Comparison of ENCODE assay signal across 8 cellular contexts in genomic region chr18:31942301-31942998, GRCh38. TPM values are rescaled to one million over a fixed set of nuclear protein-coding genes. Genes with fewer than 3 reads are reported as not detected.
DNase-seq lines count a peak whose midpoint lies in the region; ATAC-seq, FAIRE-seq and TF ChIP-seq lines count a peak whose summit lies in the region.

No MANE protein-coding gene starts in this region.

- H3K27ac Mint-ChIP-seq in activated naive CD8-positive, alpha-beta T cell treated with anti-CD3 and anti-CD28 coated beads for 36 hours = peak overlapping the region; percentile 99
- peak overlapping the region; percentile 100 for H3K27ac Mint-ChIP-seq in progenitor cell of endocrine pancreas

- DNase-seq in AG08395 (ENCODE audit: low spot score) (peak; percentile 39), NCI-H69 (lab: John Stamatoyannopoulos, UW) (peak; percentile 81), left ventricle myocardium inferior (no peak), progenitor cell of endocrine pancreas (ENCODE audit: low spot score, unreplicated experiment) (peak; percentile 14), RCC 7860 (ENCODE audit: low spot score) (no peak)
- DNase-seq in activated naive CD8-positive, alpha-beta T cell treated with anti-CD3 and anti-CD28 coated beads for 36 hours = peak; percentile 48

- H3K4me1 ChIP-seq in left ventricle myocardium inferior = peaks cover 54% of the 10 kb centered on the region

- intact Hi-C loops in left ventricle myocardium inferior (cut with micrococcal nuclease) = no loop called here

- peaks cover 30% of the 10 kb centered on the region for H3K4me1 Mint-ChIP-seq in activated naive CD8-positive, alpha-beta T cell treated with anti-CD3 and anti-CD28 coated beads for 36 hours
- H3K4me1 Mint-ChIP-seq in progenitor cell of endocrine pancreas (ENCODE audit: low read depth) = peaks cover 23% of the 10 kb centered on the region

- FAIRE-seq in RCC 7860 (lab: Jason Lieb, UNC) = no peak

- no peak for TF ChIP-seq CTCF in left ventricle myocardium inferior (IDR thresholded peaks at IDR 0.05; ENCODE audit: borderline replicate concordance)
- TF ChIP-seq CTCF in progenitor cell of endocrine pancreas (IDR thresholded peaks at IDR 0.05; ENCODE audit: unreplicated experiment) = no peak

- H3K9me3 Mint-ChIP-seq in activated naive CD8-positive, alpha-beta T cell treated with anti-CD3 and anti-CD28 coated beads for 36 hours = no peaks in the 10 kb centered on the region
- no peaks in the 10 kb centered on the region for H3K9me3 Mint-ChIP-seq in progenitor cell of endocrine pancreas (ENCODE audit: low read depth)

- peak overlapping the region; percentile 100 for H3K4me3 Mint-ChIP-seq in activated naive CD8-positive, alpha-beta T cell treated with anti-CD3 and anti-CD28 coated beads for 36 hours
- H3K4me3 Mint-ChIP-seq in progenitor cell of endocrine pancreas (ENCODE audit: low read depth) = peak overlapping the region; percentile 100

- H3K36me3 Mint-ChIP-seq in activated naive CD8-positive, alpha-beta T cell treated with anti-CD3 and anti-CD28 coated beads for 36 hours = peaks cover 9% of the 10 kb centered on the region
- H3K36me3 Mint-ChIP-seq in progenitor cell of endocrine pancreas (ENCODE audit: insufficient read depth) = no peaks in the 10 kb centered on the region

- no peaks in the 10 kb centered on the region for H3K27me3 ChIP-seq in left ventricle myocardium inferior (ENCODE audit: low read depth)

- ATAC-seq in GM18511 (IDR thresholded peaks at IDR 0.05; ENCODE audit: unreplicated experiment) = peak; percentile 42
- ATAC-seq in HG02970 (IDR thresholded peaks at IDR 0.05; ENCODE audit: low FRiP score, unreplicated experiment) = peak; percentile 36

- no peaks in the 10 kb centered on the region for H3K36me3 ChIP-seq in left ventricle myocardium inferior

- no peaks in the 10 kb centered on the region for H3K27me3 Mint-ChIP-seq in activated naive CD8-positive, alpha-beta T cell treated with anti-CD3 and anti-CD28 coated beads for 36 hours
- no peaks in the 10 kb centered on the region for H3K27me3 Mint-ChIP-seq in progenitor cell of endocrine pancreas

- peak overlapping the region; percentile 96 for H3K27ac ChIP-seq in left ventricle myocardium inferior (replicated peaks)

- H3K9me3 ChIP-seq in left ventricle myocardium inferior (replicated peaks) = no peaks in the 10 kb centered on the region

- peak overlapping the region; percentile 95 for H3K4me3 ChIP-seq in left ventricle myocardium inferior

RNA-seq across cellular contexts. Expression of gene TRAPPC8, which starts 0.5 kb away (rescaled TPM):
- total RNA-seq in activated naive CD8-positive, alpha-beta T cell treated with anti-CD3 and anti-CD28 coated beads for 36 hours = 10 to 100 TPM; 24.3 to 25.0 TPM
- total RNA-seq in left ventricle myocardium inferior (34.6 TPM), progenitor cell of endocrine pancreas (39.8 and 45.3 TPM in 2 replicates)

Comparison
In these comparisons a context has a peak if more than half of its experiments do, and no peak if none do; other contexts are left out.
1. DNase-seq: peak in AG08395 (single experiment), NCI-H69 (single experiment), activated naive CD8-positive, alpha-beta T cell treated with anti-CD3 and anti-CD28 coated beads for 36 hours (single experiment) and progenitor cell of endocrine pancreas (single experiment); none in left ventricle myocardium inferior (single experiment) and RCC 7860 (single experiment).